ENCODE assay signal across 2 cellular contexts in genomic region chrX:42398967-42399631, GRCh38.
TF ChIP-seq lines count a peak whose summit lies in the region.

No MANE protein-coding gene starts in this region.

TF ChIP-seq in A549, 52 proteins besides CTCF, POLR2A, EP300 and RAD21 (continued from another document):
- TF ChIP-seq JUNB (IDR thresholded peaks at IDR 0.05) (no peak), RFX5 (IDR thresholded peaks at IDR 0.05) (no peak)

TF ChIP-seq in SK-N-SH treated with all-trans-retinoic acid at 6 μM for 48 hours, 23 proteins besides CTCF, POLR2A, EP300 and RAD21 (continued from another document):
- TF ChIP-seq CSRNP3 (CRISPR knock-in tag; IDR thresholded peaks at IDR 0.05) (no peak), SNAI2 (CRISPR knock-in tag; IDR thresholded peaks at IDR 0.05) (no peak), CSDC2 (CRISPR knock-in tag; IDR thresholded peaks at IDR 0.05) (no peak), ESRRG (CRISPR knock-in tag; IDR thresholded peaks at IDR 0.05) (no peak), ZFP3 (CRISPR knock-in tag; IDR thresholded peaks at IDR 0.05) (no peak), ZFP30 (CRISPR knock-in tag; IDR thresholded peaks at IDR 0.05) (no peak), TSHZ2 (CRISPR knock-in tag; IDR thresholded peaks at IDR 0.05) (no peak)
